21 cellular contexts compared by ENCODE assay signal in the genomic region with DNA sequence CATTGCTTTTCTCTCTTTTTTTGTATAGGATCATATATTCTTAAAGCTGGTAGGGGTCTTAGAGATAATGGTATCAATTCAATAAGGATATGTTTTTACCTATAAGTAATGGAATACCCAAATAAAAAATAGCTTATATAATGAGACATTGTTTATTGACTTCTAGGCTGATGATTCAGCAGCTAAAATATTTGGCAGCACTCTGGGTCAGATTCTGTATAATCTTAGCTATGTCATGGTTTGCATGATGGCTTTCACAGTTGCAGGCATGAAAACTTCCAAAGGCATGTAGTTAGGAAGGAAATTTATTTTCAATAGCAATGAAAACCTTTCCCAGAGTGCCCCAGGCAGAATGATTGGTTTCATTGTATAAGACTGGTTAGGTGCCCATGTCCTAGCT. TPM values are rescaled to one million over a fixed set of nuclear protein-coding genes. Genes with fewer than 3 reads are reported as not detected.
DNase-seq lines count a peak whose midpoint lies in the region; ATAC-seq, FAIRE-seq and TF ChIP-seq lines count a peak whose summit lies in the region.
"Had no signal": no experiment of that assay in that cellular context is flagged by ENCODE, and none has a peak within 500 bp of the region (broad histone marks: within the 10 kb centered on the region; RNA-seq: fewer than 3 reads in every experiment).

No MANE protein-coding gene starts in this region.

- no peak overlapping the region for H3K27ac ChIP-seq in astrocyte (ENCODE audit: low read depth, low read length)
- H3K27ac ChIP-seq: dorsolateral prefrontal cortex, gastrocnemius medialis, SJCRH30, thyroid gland had no signal

- H3K27me3 Mint-ChIP-seq in astrocyte (ENCODE audit: low read depth, unreplicated experiment) = no peaks in the 10 kb centered on the region

- H4K20me1 ChIP-seq in astrocyte (ENCODE audit: insufficient read depth, low read length) = no peaks in the 10 kb centered on the region

- TF ChIP-seq CTCF in astrocyte (IDR thresholded peaks at IDR 0.05; ENCODE audit: insufficient read depth, low read depth, low read length) = no peak

- DNase-seq in A172 (ENCODE audit: low spot score) = peak; percentile 5
- DNase-seq in H54 (ENCODE audit: insufficient read length, low spot score) = no peak
- peak; percentile 38 for DNase-seq in astrocyte (ENCODE audit: low read depth)
- peak; percentile 5 for DNase-seq in fibroblast of the conjunctiva (ENCODE audit: low read depth)
- DNase-seq in stimulated activated CD8-positive, alpha-beta memory T cell treated with anti-CD3 and anti-CD28 coated beads, Interleukin-4, amount 100 ng/mL, for 48 hours = no peak
- DNase-seq in activated gamma-delta T cell treated with Interleukin-2 at 50 U/mL for 16 hours = no peak
- DNase-seq in hypothalamus (lab: John Stamatoyannopoulos, UW) = no peak
- DNase-seq: activated CD4-positive, alpha-beta T cell treated with anti-CD3 and anti-CD28 coated beads, Interleukin-2, amount 50 U/mL, for 1 hour; activated T-cell treated with anti-CD3 and anti-CD28 coated beads, Interleukin-2, amount 50 U/mL, for 1 hour; dorsolateral prefrontal cortex; gastrocnemius medialis; NCI-H1417; NCI-H345; SJCRH30; stimulated activated CD4-positive, alpha-beta T cell treated with anti-CD3 and anti-CD28 coated beads, Interleukin-2, amount 100 ng/mL, for 48 hours; T-helper 9 cell; thyroid gland had no signal

- H3K4me1 ChIP-seq in astrocyte (ENCODE audit: insufficient read depth, low read length) = peaks cover 4% of the 10 kb centered on the region
- H3K4me1 ChIP-seq: SJCRH30, thyroid gland had no signal

- FAIRE-seq in H54 (lab: Jason Lieb, UNC) = peak; percentile 75
- FAIRE-seq in astrocyte (lab: Jason Lieb, UNC) = no peak

- H3K36me3 ChIP-seq in astrocyte (ENCODE audit: insufficient read depth, low read length) = no peaks in the 10 kb centered on the region
- H3K36me3 ChIP-seq: gastrocnemius medialis, SJCRH30, thyroid gland had no signal

- H3K27ac Mint-ChIP-seq in astrocyte (ENCODE audit: unreplicated experiment) = no peak overlapping the region

- no peaks in the 10 kb centered on the region for H3K79me2 ChIP-seq in astrocyte (ENCODE audit: insufficient read depth, low read length)

- H3K9me3 ChIP-seq in astrocyte (ENCODE audit: insufficient read depth, low read depth, low read length) = no peaks in the 10 kb centered on the region
- H3K9me3 ChIP-seq: gastrocnemius medialis, SJCRH30, thyroid gland had no signal

- no peaks in the 10 kb centered on the region for H3K27me3 ChIP-seq in astrocyte (ENCODE audit: insufficient read depth, low read length)
- H3K27me3 ChIP-seq: gastrocnemius medialis, SJCRH30, thyroid gland had no signal

- H3K4me1 Mint-ChIP-seq in astrocyte (ENCODE audit: low read depth, unreplicated experiment) = peaks cover 3% of the 10 kb centered on the region
- H3K4me1 Mint-ChIP-seq: neural crest cell had no signal

- no peak for TF ChIP-seq POLR2A in H54 (IDR thresholded peaks at IDR 0.05; ENCODE audit: low read depth, low read length)

- no peaks in the 10 kb centered on the region for H3K36me3 Mint-ChIP-seq in astrocyte (ENCODE audit: low read depth, unreplicated experiment)

- no peak overlapping the region for H3K4me3 Mint-ChIP-seq in astrocyte (ENCODE audit: unreplicated experiment)
- H3K4me3 Mint-ChIP-seq: neural crest cell had no signal

- peak overlapping the region; percentile 17 for H3K4me2 ChIP-seq in astrocyte (ENCODE audit: low read length)

- H3K9ac ChIP-seq in astrocyte (ENCODE audit: low read length) = no peak overlapping the region

- no peak overlapping the region for H3K4me3 ChIP-seq in astrocyte (ENCODE audit: insufficient read depth, low read depth, low read length)
- H3K4me3 ChIP-seq: dorsolateral prefrontal cortex, gastrocnemius medialis, SJCRH30, thyroid gland had no signal

- no peak for ATAC-seq in HG03439 (IDR thresholded peaks at IDR 0.05; ENCODE audit: unreplicated experiment)
- ATAC-seq: gastrocnemius medialis, sciatic nerve had no signal

- no peaks in the 10 kb centered on the region for H3K9me3 Mint-ChIP-seq in astrocyte (ENCODE audit: unreplicated experiment)

- H2AFZ ChIP-seq in astrocyte (ENCODE audit: low read depth, low read length) = no peak overlapping the region

RNA-seq across cellular contexts. Expression of gene A1CF, which starts 32.1 kb away (rescaled TPM):
- total RNA-seq in A172 (2014; rRNA removed; shearing (Covaris generic)) = not detected in 2 replicates
- total RNA-seq in astrocyte = not detected in 2 replicates
- total RNA-seq: A673, dorsolateral prefrontal cortex, neural crest cell, sciatic nerve, SJCRH30, thyroid gland had no signal

Comparison
In these comparisons a context has a peak if more than half of its experiments do, and no peak if none do; other contexts are left out.
1. DNase-seq: peak in A172 (single experiment), astrocyte (single experiment) and fibroblast of the conjunctiva (single experiment); none in H54 (single experiment), stimulated activated CD8-positive, alpha-beta memory T cell treated with anti-CD3 and anti-CD28 coated beads, Interleukin-4, amount 100 ng/mL, for 48 hours (single experiment), activated gamma-delta T cell treated with Interleukin-2 at 50 U/mL for 16 hours (single experiment) and hypothalamus (0 of 51).